In genomic region chr1:63328140-63328521, GRCh38 we compare ENCODE assay signal across 1 cellular context.
TF ChIP-seq lines count a peak whose summit lies in the region.

No MANE protein-coding gene starts in this region.

TF ChIP-seq in GM23338, 12 proteins besides CTCF, POLR2A, EP300 and RAD21 (continued from another document):
- TF ChIP-seq ETS1 (IDR thresholded peaks at IDR 0.05) (no peak), ZNF114 (CRISPR knock-in tag; IDR thresholded peaks at IDR 0.05) (no peak), REST (IDR thresholded peaks at IDR 0.05; ENCODE audit: unreplicated experiment) (no peak), JUNB (IDR thresholded peaks at IDR 0.05; ENCODE audit: unreplicated experiment) (no peak), ZNF462 (CRISPR knock-in tag; IDR thresholded peaks at IDR 0.05) (no peak)
TF ChIP-seq in GM23338: peak in this region for 0.
